ENCODE assay signal across 11 cellular contexts in genomic region chr6:159043236-159043635, GRCh38. TPM values are rescaled to one million over a fixed set of nuclear protein-coding genes. Genes with fewer than 3 reads are reported as not detected.
DNase-seq lines count a peak whose midpoint lies in the region; ATAC-seq, FAIRE-seq and TF ChIP-seq lines count a peak whose summit lies in the region.
"Had no signal": no experiment of that assay in that cellular context is flagged by ENCODE, and none has a peak within 500 bp of the region (broad histone marks: within the 10 kb centered on the region; RNA-seq: fewer than 3 reads in every experiment).

No MANE protein-coding gene starts in this region.

- H3K27me3 Mint-ChIP-seq in CD4-positive, alpha-beta memory T cell: peaks cover 0 to 2% of the 10 kb centered on the region in 2 donors
- H3K27me3 Mint-ChIP-seq in activated CD8-positive, alpha-beta T cell treated with anti-CD3 and anti-CD28 coated beads for 36 hours: no peaks in the 10 kb centered on the region

- CTCF ChIA-PET in CD4-positive, alpha-beta memory T cell (lab: Charles Lee; ENCODE audit: partially characterized antibody): interaction anchor here (0.7 to 14.2 kb wide), 13 partner anchors 10 to 91 kb away, joined by 3 to 333 read pairs (median 11); no protein-coding TSS in a partner anchor
- CTCF ChIA-PET in activated CD8-positive, alpha-beta T cell treated with anti-CD3 and anti-CD28 coated beads for 36 hours (lab: Charles Lee): interaction anchor here (0.6 to 15.5 kb wide), 25 partner anchors 9 to 808 kb away, joined by 3 to 289 read pairs (median 5); partner anchors contain the start of gene RSPH3

- peaks cover 64 to 66% of the 10 kb centered on the region in 2 donors for H3K36me3 Mint-ChIP-seq in CD4-positive, alpha-beta memory T cell
- peaks cover 67% of the 10 kb centered on the region for H3K36me3 Mint-ChIP-seq in activated CD8-positive, alpha-beta T cell treated with anti-CD3 and anti-CD28 coated beads for 36 hours (ENCODE audit: low read depth)

- no peak for ATAC-seq in activated CD8-positive, alpha-beta T cell treated with anti-CD3 and anti-CD28 coated beads for 36 hours
- ATAC-seq in GM21447 (IDR thresholded peaks at IDR 0.05; ENCODE audit: unreplicated experiment): no peak
- no peak for ATAC-seq in pancreas
- ATAC-seq in HG02852 (IDR thresholded peaks at IDR 0.05; ENCODE audit: unreplicated experiment): no peak

- peak; percentile 64 to 75 (median 71) for DNase-seq in CD4-positive, alpha-beta memory T cell
- DNase-seq in HL-60 (ENCODE audit: low read depth in 1 of 2, low spot score in 1 of 2) (no peak), pancreas (no peak), NCI-H1092 treated with DMSO at 0.1 percent for 48 hours (lab: John Stamatoyannopoulos, UW) (no peak)
- peak; percentile 56 for DNase-seq in activated CD8-positive, alpha-beta T cell treated with anti-CD3 and anti-CD28 coated beads for 36 hours
- DNase-seq: NCI-H1436 treated with DMSO at 0.1 percent for 48 hours had no signal

- TF ChIP-seq CTCF in HL-60 (IDR thresholded peaks at IDR 0.05; ENCODE audit: insufficient read depth, low read length) (no peak), pancreas (IDR thresholded peaks at IDR 0.05) (no peak)
- no peak for TF ChIP-seq CTCF in activated CD8-positive, alpha-beta T cell treated with anti-CD3 and anti-CD28 coated beads for 36 hours (IDR thresholded peaks at IDR 0.05)

- H3K9me3 ChIP-seq in CD4-positive, alpha-beta memory T cell (ENCODE audit: control insufficient read depth in 1 of 2, low read length in 2 of 2): no peaks in the 10 kb centered on the region
- H3K9me3 ChIP-seq in mononuclear cell (ENCODE audit: low read depth, low read length) (no peaks in the 10 kb centered on the region), pancreas (no peaks in the 10 kb centered on the region)

- peak overlapping the region; percentile 98 to 100 (median 99) for H3K27ac Mint-ChIP-seq in CD4-positive, alpha-beta memory T cell
- H3K27ac Mint-ChIP-seq in activated CD8-positive, alpha-beta T cell treated with anti-CD3 and anti-CD28 coated beads for 36 hours: peak overlapping the region; percentile 100

- peak overlapping the region; percentile 77 to 79 for H3K4me3 ChIP-seq in CD4-positive, alpha-beta memory T cell (ENCODE audit: low read length in 2 of 2)
- H3K4me3 ChIP-seq in HL-60 (replicated peaks; ENCODE audit: insufficient read depth, low read length) (peak overlapping the region; percentile 71), mononuclear cell (ENCODE audit: low read length) (peak overlapping the region; percentile 93), pancreas (peak overlapping the region in 1 of 4 donors; percentile 19)

- H3K4me1 Mint-ChIP-seq in CD4-positive, alpha-beta memory T cell: peaks cover 46 to 88% (median 60%) of the 10 kb centered on the region in 4 donors
- H3K4me1 Mint-ChIP-seq in activated CD8-positive, alpha-beta T cell treated with anti-CD3 and anti-CD28 coated beads for 36 hours (ENCODE audit: low read depth): peaks cover 54% of the 10 kb centered on the region

- FAIRE-seq in pancreas (lab: Jason Lieb, UNC): no peak
- FAIRE-seq: frontal cortex had no signal

- peaks cover 0 to 3% (median 0%) of the 10 kb centered on the region in 8 donors for H3K9me3 Mint-ChIP-seq in CD4-positive, alpha-beta memory T cell
- H3K9me3 Mint-ChIP-seq in activated CD8-positive, alpha-beta T cell treated with anti-CD3 and anti-CD28 coated beads for 36 hours: no peaks in the 10 kb centered on the region

- 64 to 67% methylated on average over 6 of the region's 6 CpGs for WGBS in pancreas, 2 donors

- POLR2A ChIA-PET in CD4-positive, alpha-beta memory T cell (lab: Charles Lee; ENCODE audit: partially characterized antibody): interaction anchor here (0.7 to 17.5 kb wide), 14 partner anchors 9 to 651 kb away, joined by 3 to 651 read pairs (median 12); partner anchors contain the start of genes DYNLT1 and RSPH3
- POLR2A ChIA-PET in activated CD8-positive, alpha-beta T cell treated with anti-CD3 and anti-CD28 coated beads for 36 hours (lab: Charles Lee): interaction anchor here (0.7 to 15.6 kb wide), 12 partner anchors 7 to 399 kb away, joined by 3 to 766 read pairs (median 14); partner anchors contain the start of genes DYNLT1, RSPH3 and SYTL3

- H3K4me3 Mint-ChIP-seq in CD4-positive, alpha-beta memory T cell: peak overlapping the region; percentile 99 to 100 (median 100)
- peak overlapping the region; percentile 100 for H3K4me3 Mint-ChIP-seq in activated CD8-positive, alpha-beta T cell treated with anti-CD3 and anti-CD28 coated beads for 36 hours

- peaks cover 66% of the 10 kb centered on the region for H3K4me1 ChIP-seq in CD4-positive, alpha-beta memory T cell (ENCODE audit: insufficient read depth, low read length)
- peaks cover 54% of the 10 kb centered on the region for H3K4me1 ChIP-seq in mononuclear cell (ENCODE audit: insufficient read depth, low read length)
- peaks cover 0 to 3% (median 0%) of the 10 kb centered on the region in 3 donors for H3K4me1 ChIP-seq in pancreas

- intact Hi-C loops in CD4-positive, alpha-beta memory T cell (cut with micrococcal nuclease): loop anchor here (2.0 to 5.0 kb wide), 3 partner anchors 44 to 390 kb away; no protein-coding TSS in a partner anchor
- intact Hi-C loops in activated CD8-positive, alpha-beta T cell treated with anti-CD3 and anti-CD28 coated beads for 36 hours (cut with micrococcal nuclease): loop anchor here (2.0 kb wide), 1 partner anchor 62 kb away; no protein-coding TSS in a partner anchor
- intact Hi-C loops in pancreas (cut with DNase I): loop anchor here in 2 of 3 donors (10.0 kb wide), 1 partner anchor 62 kb away; no protein-coding TSS in a partner anchor

- peaks cover 46% of the 10 kb centered on the region for H3K36me3 ChIP-seq in CD4-positive, alpha-beta memory T cell (ENCODE audit: insufficient read depth, low read length)
- H3K36me3 ChIP-seq in pancreas: no peaks in the 10 kb centered on the region

- peak overlapping the region; percentile 82 for H3K27ac ChIP-seq in CD4-positive, alpha-beta memory T cell (ENCODE audit: low read depth, low read length)
- H3K27ac ChIP-seq in HL-60 (replicated peaks) (peak overlapping the region; percentile 85), pancreas (peak overlapping the region in 2 of 4 donors; percentile 10 to 42)

- no peaks in the 10 kb centered on the region for H3K27me3 ChIP-seq in CD4-positive, alpha-beta memory T cell (ENCODE audit: insufficient read depth, low read length)
- H3K27me3 ChIP-seq in HL-60 (ENCODE audit: insufficient read depth, poor library complexity, severe bottlenecking) (no peaks in the 10 kb centered on the region), mononuclear cell (ENCODE audit: insufficient read depth, low read length) (no peaks in the 10 kb centered on the region), pancreas (peaks cover 0 to 3% (median 0%) of the 10 kb centered on the region in 4 donors)

RNA-seq across cellular contexts. Expression of gene TAGAP, which starts 1.6 kb away (rescaled TPM):
- total RNA-seq in CD4-positive, alpha-beta memory T cell: 100 to 1,000 TPM; 160 to 161 TPM
- polyA plus RNA-seq in CD4-positive, alpha-beta memory T cell: 100 to 1,000 TPM; 215 to 276 TPM
- total RNA-seq in activated CD8-positive, alpha-beta T cell treated with anti-CD3 and anti-CD28 coated beads for 36 hours: 100 to 1,000 TPM; 112 to 113 TPM
- 320 TPM for total RNA-seq in mononuclear cell
- total RNA-seq in pancreas: 1 to 10 TPM in 3 of 6 donors, under 1 TPM in 3; 0.19 to 4.1 (median 0.85) TPM
- under 1 TPM; 0.34 to 0.42 TPM for polyA plus RNA-seq in pancreas
- total RNA-seq: RPMI7951 had no signal

RNA-seq across cellular contexts. Expression of gene RSPH3, which starts 43.2 kb away (rescaled TPM):
- total RNA-seq in CD4-positive, alpha-beta memory T cell: 1 to 10 TPM; 3.4 to 3.5 TPM
- 1 to 10 TPM in 1 of 2 donors, under 1 TPM in 1; 0.66 to 3.7 TPM for polyA plus RNA-seq in CD4-positive, alpha-beta memory T cell
- total RNA-seq in activated CD8-positive, alpha-beta T cell treated with anti-CD3 and anti-CD28 coated beads for 36 hours: 1 to 10 TPM; 4.2 TPM
- 1.3 TPM for total RNA-seq in mononuclear cell
- 1 to 10 TPM; 4.1 to 8.8 (median 5.1) TPM for total RNA-seq in pancreas
- 1 to 10 TPM; 2.1 to 3.1 TPM for polyA plus RNA-seq in pancreas

Comparison
In these comparisons a context has a peak if more than half of its experiments do, and no peak if none do; other contexts are left out.
1. DNase-seq: peak in CD4-positive, alpha-beta memory T cell (5 of 5) and activated CD8-positive, alpha-beta T cell treated with anti-CD3 and anti-CD28 coated beads for 36 hours (single experiment); none in HL-60 (0 of 2), pancreas (0 of 6) and NCI-H1092 treated with DMSO at 0.1 percent for 48 hours (single experiment).
2. RNA of gene TAGAP, which starts 1.6 kb away (total RNA-seq): 320 TPM in mononuclear cell (single experiment), 160 to 161 TPM in CD4-positive, alpha-beta memory T cell and 112 to 113 TPM in activated CD8-positive, alpha-beta T cell treated with anti-CD3 and anti-CD28 coated beads for 36 hours; 0.19 to 4.1 TPM in pancreas; every median in the first group is over 10 times any median in the second.